In the genomic region with DNA sequence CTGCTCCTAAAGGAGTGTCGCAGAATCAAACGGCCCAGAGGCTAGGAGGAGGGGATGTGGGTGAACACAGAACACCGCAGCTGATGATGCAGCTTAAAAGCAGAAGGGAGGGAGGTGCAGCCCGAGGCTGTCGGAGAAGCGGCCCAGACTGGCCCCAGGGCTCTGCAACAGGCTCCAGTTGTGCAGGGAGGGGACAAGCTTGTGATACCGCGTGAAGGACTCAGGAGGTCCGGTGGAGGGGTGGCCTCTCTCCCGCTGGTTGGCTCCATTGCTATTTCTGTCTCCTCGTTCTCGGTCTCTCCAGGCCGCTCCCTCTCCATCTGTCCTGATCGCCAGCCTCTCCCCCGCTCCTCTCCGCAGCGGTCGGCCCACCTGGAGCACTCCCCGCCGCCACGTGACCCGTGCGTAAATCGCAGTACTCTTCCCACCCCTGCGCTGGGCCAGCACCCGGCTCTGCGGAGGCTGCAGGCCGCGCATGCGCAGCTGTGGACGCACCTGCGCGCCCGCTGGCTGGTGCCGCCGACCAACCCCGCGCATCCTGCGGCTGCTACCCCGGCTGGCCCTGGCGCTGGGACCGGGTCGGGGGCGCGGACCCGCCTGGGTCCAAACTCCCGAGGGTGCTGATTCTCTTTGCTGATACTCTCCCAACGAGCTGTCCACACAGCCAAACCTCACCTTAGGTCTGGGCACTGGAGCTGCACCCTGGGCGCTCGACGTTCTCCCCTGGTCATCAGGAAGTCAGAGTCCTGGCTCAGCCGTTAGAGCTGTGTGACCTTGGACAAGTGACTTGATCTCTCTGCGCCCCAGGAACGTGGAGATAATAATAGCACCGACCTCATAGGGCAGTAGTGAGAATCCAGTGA, we compare ENCODE assay signal across 8 cellular contexts. TPM values are rescaled to one million over a fixed set of nuclear protein-coding genes. Genes with fewer than 3 reads are reported as not detected.
A peak's percentile ranks its signal among the peaks of the same experiment; 100 is the strongest.
DNase-seq lines count a peak whose midpoint lies in the region; ATAC-seq and TF ChIP-seq lines count a peak whose summit lies in the region.

No MANE protein-coding gene starts in this region.

- no peaks in the 10 kb centered on the region for H3K36me3 ChIP-seq in mammary epithelial cell (ENCODE audit: insufficient read depth, low read length)
- no peaks in the 10 kb centered on the region for H3K36me3 ChIP-seq in spleen

- H3K27me3 ChIP-seq in mammary epithelial cell (ENCODE audit: insufficient read depth, low read length) (no peaks in the 10 kb centered on the region), spleen (replicated peaks in 1 of 7) (peaks cover 0 to 61% (median 4%) of the 10 kb centered on the region in 7 donors)

- BruUV-seq in mammary epithelial cell (replicated peaks; lab: Mats Ljungman, UMichigan), result no TSS peak

- peak overlapping the region; percentile 94 for H2AFZ ChIP-seq in mammary epithelial cell (ENCODE audit: low read depth, low read length)

- TF ChIP-seq POLR2A in spleen (IDR thresholded peaks at IDR 0.05), result no peak

- 3% methylated on average over 29 of the region's 55 CpGs for WGBS in mammary epithelial cell (ENCODE audit: low coverage, missing lambda C conversion rate)
- WGBS in spleen, 5 donors, result 1 to 3% (median 2%) methylated on average over 40 to 55 of the region's 55 CpGs

- H3K9me3 ChIP-seq in mammary epithelial cell (replicated peaks; ENCODE audit: insufficient read depth, low read length) (no peaks in the 10 kb centered on the region), spleen (no peaks in the 10 kb centered on the region)

- CTCF ChIA-PET in mammary epithelial cell (lab: Charles Lee; ENCODE audit: low non-redundant PET), result interaction anchor here (0.9 kb wide), 1 partner anchor 126 kb away, joined by 4 read pairs; the partner anchor contains the start of gene TOR2A

- in situ Hi-C loops in mammary epithelial cell (cut with MboI; ENCODE audit: low sequenced_read_pairs in 2 of 2), result loop anchor here in 1 of 2 donors (10.0 kb wide), 1 partner anchor 306 kb away; the partner anchor contains the start of gene ST6GALNAC4

- DNase-seq in NCI-H2171 (lab: John Stamatoyannopoulos, UW), result peak; percentile 99
- peak; percentile 44 to 55 (median 50) for DNase-seq in activated CD4-positive, CD25-positive, alpha-beta regulatory T cell (lab: John Stamatoyannopoulos, UW)
- peak; percentile 74 for DNase-seq in mammary epithelial cell
- peak; percentile 33 for DNase-seq in iris pigment epithelial cell (ENCODE audit: low read depth)
- peak; percentile 91 for DNase-seq in spleen
- DNase-seq in cortex of kidney (lab: John Stamatoyannopoulos, UW), result no peak

- peaks cover 21% of the 10 kb centered on the region for H3K4me1 ChIP-seq in mammary epithelial cell (ENCODE audit: insufficient read depth, low read length)
- peaks cover 18 to 42% (median 30%) of the 10 kb centered on the region in 6 donors for H3K4me1 ChIP-seq in spleen

- peaks cover 7% of the 10 kb centered on the region for H3K79me2 ChIP-seq in mammary epithelial cell (ENCODE audit: insufficient read depth, low read length)

- dilution Hi-C loops in mammary epithelial cell (cut with HindIII; ENCODE audit: low sequenced_read_pairs), result no loop called here

- H3K9ac ChIP-seq in mammary epithelial cell (ENCODE audit: insufficient read depth, low read length), result peak overlapping the region; percentile 5

- H3K27ac ChIP-seq in mammary epithelial cell (ENCODE audit: insufficient read depth, low read depth, low read length) (no peak overlapping the region), spleen (peak overlapping the region in 2 of 8 donors; percentile 27 to 41)

- intact Hi-C loops in mammary epithelial cell (cut with micrococcal nuclease), result no loop called here
- intact Hi-C loops in spleen (cut with DNase I; ENCODE audit: low total_unique reads), result no loop called here

- H4K20me1 ChIP-seq in mammary epithelial cell (ENCODE audit: insufficient read depth, low read length), result no peaks in the 10 kb centered on the region

- no peak for TF ChIP-seq CTCF in mammary epithelial cell (conservative IDR thresholded peaks at IDR 0.05 in 1 of 2, IDR thresholded peaks at IDR 0.05 in 1 of 2; ENCODE audit: extremely low read depth in 1 of 2, insufficient read depth in 1 of 2, low read depth in 1 of 2, low read length in 2 of 2)
- no peak for TF ChIP-seq CTCF in spleen (IDR thresholded peaks at IDR 0.05 in 8 of 11, conservative IDR thresholded peaks at IDR 0.05 in 3 of 11)

- H3K4me3 ChIP-seq in mammary epithelial cell (replicated peaks in 1 of 3; ENCODE audit: insufficient read depth in 1 of 3, low read depth in 2 of 3, low read length in 3 of 3), result peak overlapping the region; percentile 20 to 51 (median 44)
- H3K4me3 ChIP-seq in spleen, result peak overlapping the region; percentile 30 to 73 (median 44)

- H3K4me2 ChIP-seq in mammary epithelial cell (ENCODE audit: insufficient read depth, low read depth, low read length), result peak overlapping the region; percentile 96

- peak; percentile 49 for ATAC-seq in GM18511 (IDR thresholded peaks at IDR 0.05; ENCODE audit: unreplicated experiment)
- ATAC-seq in HG03135 (IDR thresholded peaks at IDR 0.05; ENCODE audit: unreplicated experiment), result no peak

RNA-seq across cellular contexts. Expression of gene STXBP1, which starts 3.7 kb away (rescaled TPM):
- total RNA-seq in mammary epithelial cell (10 to 100 TPM; 32.5 to 72.5 TPM), spleen (10 to 100 TPM; 26.0 to 75.7 (median 38.5) TPM)
- polyA plus RNA-seq in mammary epithelial cell (31.6 TPM), spleen (1 to 10 TPM; 4.3 to 7.6 (median 6.0) TPM)
- 107 TPM for polyA minus RNA-seq in mammary epithelial cell
